ENCODE assay signal across 1 cellular context in the genomic region with DNA sequence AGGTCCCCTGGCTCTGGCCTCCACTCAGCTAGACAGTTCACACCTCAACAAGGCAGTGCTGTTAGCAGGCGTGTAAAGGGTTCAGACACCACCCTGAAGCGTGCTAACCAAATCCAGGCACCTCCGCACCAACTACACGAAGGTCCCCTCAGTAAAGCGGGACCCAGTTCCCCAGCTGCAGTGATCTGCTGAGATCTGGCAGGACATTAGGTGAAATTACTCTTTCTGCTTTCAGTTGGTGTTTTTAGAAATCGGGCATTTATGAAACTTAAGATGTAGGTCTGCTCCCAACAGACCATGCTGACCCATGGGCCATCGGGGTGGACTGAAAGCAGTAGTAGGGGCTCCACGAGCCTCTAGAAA.
TF ChIP-seq lines count a peak whose summit lies in the region.

No MANE protein-coding gene starts in this region.

TF ChIP-seq in WTC11, 78 proteins besides CTCF, POLR2A, EP300 and RAD21:
- TF ChIP-seq ZBTB21 (CRISPR knock-in tag; IDR thresholded peaks at IDR 0.05; ENCODE audit: borderline replicate concordance) = no peak
- TF ChIP-seq, protein P1, sequence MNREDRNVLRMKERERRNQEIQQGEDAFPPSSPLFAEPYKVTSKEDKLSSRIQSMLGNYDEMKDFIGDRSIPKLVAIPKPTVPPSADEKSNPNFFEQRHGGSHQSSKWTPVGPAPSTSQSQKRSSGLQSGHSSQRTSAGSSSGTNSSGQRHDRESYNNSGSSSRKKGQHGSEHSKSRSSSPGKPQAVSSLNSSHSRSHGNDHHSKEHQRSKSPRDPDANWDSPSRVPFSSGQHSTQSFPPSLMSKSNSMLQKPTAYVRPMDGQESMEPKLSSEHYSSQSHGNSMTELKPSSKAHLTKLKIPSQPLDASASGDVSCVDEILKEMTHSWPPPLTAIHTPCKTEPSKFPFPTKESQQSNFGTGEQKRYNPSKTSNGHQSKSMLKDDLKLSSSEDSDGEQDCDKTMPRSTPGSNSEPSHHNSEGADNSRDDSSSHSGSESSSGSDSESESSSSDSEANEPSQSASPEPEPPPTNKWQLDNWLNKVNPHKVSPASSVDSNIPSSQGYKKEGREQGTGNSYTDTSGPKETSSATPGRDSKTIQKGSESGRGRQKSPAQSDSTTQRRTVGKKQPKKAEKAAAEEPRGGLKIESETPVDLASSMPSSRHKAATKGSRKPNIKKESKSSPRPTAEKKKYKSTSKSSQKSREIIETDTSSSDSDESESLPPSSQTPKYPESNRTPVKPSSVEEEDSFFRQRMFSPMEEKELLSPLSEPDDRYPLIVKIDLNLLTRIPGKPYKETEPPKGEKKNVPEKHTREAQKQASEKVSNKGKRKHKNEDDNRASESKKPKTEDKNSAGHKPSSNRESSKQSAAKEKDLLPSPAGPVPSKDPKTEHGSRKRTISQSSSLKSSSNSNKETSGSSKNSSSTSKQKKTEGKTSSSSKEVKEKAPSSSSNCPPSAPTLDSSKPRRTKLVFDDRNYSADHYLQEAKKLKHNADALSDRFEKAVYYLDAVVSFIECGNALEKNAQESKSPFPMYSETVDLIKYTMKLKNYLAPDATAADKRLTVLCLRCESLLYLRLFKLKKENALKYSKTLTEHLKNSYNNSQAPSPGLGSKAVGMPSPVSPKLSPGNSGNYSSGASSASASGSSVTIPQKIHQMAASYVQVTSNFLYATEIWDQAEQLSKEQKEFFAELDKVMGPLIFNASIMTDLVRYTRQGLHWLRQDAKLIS (CRISPR knock-in tag; IDR thresholded peaks at IDR 0.05; ENCODE audit: borderline replicate concordance) = no peak
- no peak for TF ChIP-seq RORB (CRISPR knock-in tag; IDR thresholded peaks at IDR 0.05)
- no peak for TF ChIP-seq ETV6 (CRISPR knock-in tag; IDR thresholded peaks at IDR 0.05)
- no peak for TF ChIP-seq FOXJ3 (CRISPR knock-in tag; IDR thresholded peaks at IDR 0.05; ENCODE audit: borderline replicate concordance)
- no peak for TF ChIP-seq ZNF121 (CRISPR knock-in tag; IDR thresholded peaks at IDR 0.05)
- TF ChIP-seq FOXK1 (CRISPR knock-in tag; IDR thresholded peaks at IDR 0.05) = no peak
- TF ChIP-seq SMAD3 (CRISPR knock-in tag; IDR thresholded peaks at IDR 0.05; ENCODE audit: borderline replicate concordance) = no peak
- TF ChIP-seq, protein P2, sequence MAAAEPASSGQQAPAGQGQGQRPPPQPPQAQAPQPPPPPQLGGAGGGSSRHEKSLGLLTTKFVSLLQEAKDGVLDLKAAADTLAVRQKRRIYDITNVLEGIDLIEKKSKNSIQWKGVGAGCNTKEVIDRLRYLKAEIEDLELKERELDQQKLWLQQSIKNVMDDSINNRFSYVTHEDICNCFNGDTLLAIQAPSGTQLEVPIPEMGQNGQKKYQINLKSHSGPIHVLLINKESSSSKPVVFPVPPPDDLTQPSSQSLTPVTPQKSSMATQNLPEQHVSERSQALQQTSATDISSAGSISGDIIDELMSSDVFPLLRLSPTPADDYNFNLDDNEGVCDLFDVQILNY (CRISPR knock-in tag; IDR thresholded peaks at IDR 0.05) = no peak
- TF ChIP-seq, protein P3, sequence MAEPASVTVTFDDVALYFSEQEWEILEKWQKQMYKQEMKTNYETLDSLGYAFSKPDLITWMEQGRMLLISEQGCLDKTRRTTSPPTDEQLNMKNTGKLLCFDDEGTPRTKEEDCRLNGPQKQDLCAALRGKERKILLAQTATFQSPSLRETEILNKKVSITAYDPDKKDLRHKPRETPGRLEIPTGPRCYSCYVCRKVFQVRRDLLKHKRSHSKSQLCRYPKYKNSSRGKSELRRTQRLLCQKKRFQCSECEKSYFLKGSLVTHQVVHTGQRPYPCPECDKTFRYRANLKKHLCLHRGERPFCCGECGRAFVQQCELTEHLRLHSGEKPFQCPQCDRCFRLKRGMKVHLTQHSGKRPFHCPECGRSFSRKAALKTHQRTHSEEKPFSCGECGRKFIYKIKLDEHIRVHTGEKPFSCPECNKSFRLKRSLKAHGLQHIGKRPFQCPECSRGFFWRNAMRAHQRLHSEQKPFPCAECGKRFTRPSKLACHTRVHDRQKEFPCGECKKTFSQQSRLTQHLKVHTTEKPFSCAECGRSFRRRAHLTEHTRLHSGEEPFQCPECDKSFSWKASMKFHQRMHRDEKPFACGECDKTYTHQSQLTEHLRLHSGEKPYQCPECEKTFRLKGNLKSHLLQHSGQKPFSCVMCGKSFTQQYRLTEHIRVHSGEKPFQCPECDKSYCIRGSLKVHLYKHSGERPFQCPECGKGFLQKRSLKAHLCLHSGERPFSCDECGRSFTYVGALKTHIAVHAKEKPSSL (CRISPR knock-in tag; conservative IDR thresholded peaks at IDR 0.05) = no peak
- TF ChIP-seq PRRX2 (CRISPR knock-in tag; IDR thresholded peaks at IDR 0.05) = no peak
- TF ChIP-seq NR2C2 (CRISPR knock-in tag; IDR thresholded peaks at IDR 0.05) = no peak
- TF ChIP-seq, protein P4, sequence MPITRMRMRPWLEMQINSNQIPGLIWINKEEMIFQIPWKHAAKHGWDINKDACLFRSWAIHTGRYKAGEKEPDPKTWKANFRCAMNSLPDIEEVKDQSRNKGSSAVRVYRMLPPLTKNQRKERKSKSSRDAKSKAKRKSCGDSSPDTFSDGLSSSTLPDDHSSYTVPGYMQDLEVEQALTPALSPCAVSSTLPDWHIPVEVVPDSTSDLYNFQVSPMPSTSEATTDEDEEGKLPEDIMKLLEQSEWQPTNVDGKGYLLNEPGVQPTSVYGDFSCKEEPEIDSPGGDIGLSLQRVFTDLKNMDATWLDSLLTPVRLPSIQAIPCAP (CRISPR knock-in tag; IDR thresholded peaks at IDR 0.05) = no peak
- TF ChIP-seq ZNF219 (CRISPR knock-in tag; IDR thresholded peaks at IDR 0.05; ENCODE audit: borderline replicate concordance) = no peak
TF ChIP-seq in WTC11: peak in this region for 0.
